1 cellular context compared by ENCODE assay signal in the genomic region with DNA sequence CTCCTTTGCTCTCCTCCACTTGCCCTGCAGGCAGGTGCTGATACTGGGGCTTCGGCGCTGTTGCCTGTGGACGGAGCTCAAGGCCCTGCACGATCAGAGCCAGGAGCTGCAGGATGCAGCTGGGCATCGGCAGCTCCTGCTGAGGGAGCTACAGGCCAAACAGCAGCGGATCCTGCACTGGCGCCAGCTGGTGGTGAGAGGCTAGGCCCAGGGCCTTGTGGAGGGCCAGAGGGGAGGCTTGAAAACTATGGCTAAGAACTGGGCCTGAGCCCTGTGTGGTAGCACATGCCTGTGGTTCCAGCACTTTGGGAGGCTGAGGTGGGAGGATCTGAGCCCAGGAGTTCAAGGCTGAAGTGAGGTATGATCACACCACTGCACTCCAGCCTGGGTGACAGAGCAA.
TF ChIP-seq lines count a peak whose summit lies in the region.

No MANE protein-coding gene starts in this region.

TF ChIP-seq in GM23338, 12 proteins besides CTCF, POLR2A, EP300 and RAD21 (continued from another document):
- TF ChIP-seq JUNB (IDR thresholded peaks at IDR 0.05; ENCODE audit: unreplicated experiment) (no peak), STAT1 (IDR thresholded peaks at IDR 0.05; ENCODE audit: unreplicated experiment) (no peak), ZNF114 (CRISPR knock-in tag; IDR thresholded peaks at IDR 0.05) (no peak), ZNF331 (CRISPR knock-in tag; IDR thresholded peaks at IDR 0.05; ENCODE audit: low read depth) (no peak), NANOG (IDR thresholded peaks at IDR 0.05; ENCODE audit: borderline replicate concordance) (no peak), EZH2phosphoT487 (IDR thresholded peaks at IDR 0.05; ENCODE audit: unreplicated experiment) (no peak), EZH2 (IDR thresholded peaks at IDR 0.05; ENCODE audit: low read depth, unreplicated experiment) (no peak), POLR2AphosphoS5 (IDR thresholded peaks at IDR 0.05; ENCODE audit: low read depth) (no peak)
- TF ChIP-seq, protein P1, sequence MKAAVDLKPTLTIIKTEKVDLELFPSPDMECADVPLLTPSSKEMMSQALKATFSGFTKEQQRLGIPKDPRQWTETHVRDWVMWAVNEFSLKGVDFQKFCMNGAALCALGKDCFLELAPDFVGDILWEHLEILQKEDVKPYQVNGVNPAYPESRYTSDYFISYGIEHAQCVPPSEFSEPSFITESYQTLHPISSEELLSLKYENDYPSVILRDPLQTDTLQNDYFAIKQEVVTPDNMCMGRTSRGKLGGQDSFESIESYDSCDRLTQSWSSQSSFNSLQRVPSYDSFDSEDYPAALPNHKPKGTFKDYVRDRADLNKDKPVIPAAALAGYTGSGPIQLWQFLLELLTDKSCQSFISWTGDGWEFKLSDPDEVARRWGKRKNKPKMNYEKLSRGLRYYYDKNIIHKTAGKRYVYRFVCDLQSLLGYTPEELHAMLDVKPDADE (IDR thresholded peaks at IDR 0.05) = no peak
TF ChIP-seq in GM23338: peak in this region for 0.
